ENCODE assay signal across 6 cellular contexts in genomic region chr9:122930541-122930932, GRCh38. TPM values are rescaled to one million over a fixed set of nuclear protein-coding genes. Genes with fewer than 3 reads are reported as not detected.
A peak's percentile ranks its signal among the peaks of the same experiment; 100 is the strongest.
DNase-seq lines count a peak whose midpoint lies in the region; ATAC-seq and TF ChIP-seq lines count a peak whose summit lies in the region.

No MANE protein-coding gene starts in this region.

- H3K79me2 ChIP-seq in ACC112 (ENCODE audit: control insufficient read depth, insufficient read depth, low read length, unreplicated experiment) (peaks cover 61% of the 10 kb centered on the region), PC-3 (ENCODE audit: low read length) (peaks cover 83% of the 10 kb centered on the region)

- BruUV-seq in PC-3 (replicated peaks; lab: Mats Ljungman, UMichigan) = no TSS peak

- CTCF ChIA-PET in PC-3 (lab: Charles Lee) = no interaction called here

- POLR2A ChIA-PET in PC-3 (lab: Charles Lee; ENCODE audit: unreplicated experiment) = no interaction called here

- H4K20me1 ChIP-seq in PC-3 (ENCODE audit: low read length) = no peaks in the 10 kb centered on the region

- H3K27me3 ChIP-seq in ACC112 (ENCODE audit: insufficient read depth, low read length) (no peaks in the 10 kb centered on the region), PC-3 (ENCODE audit: low read length) (no peaks in the 10 kb centered on the region), kidney epithelial cell (ENCODE audit: control insufficient read depth, insufficient read depth, low read length) (no peaks in the 10 kb centered on the region)

- peak overlapping the region; percentile 44 for H2AFZ ChIP-seq in ACC112 (ENCODE audit: low read length, unreplicated experiment)
- no peak overlapping the region; the same call in 1 of the 2 replicates for H2AFZ ChIP-seq in PC-3 (ENCODE audit: low read length)

- DNase-seq in PC-3 = no peak
- DNase-seq in kidney epithelial cell (ENCODE audit: low read depth) = no peak
- DNase-seq in activated naive CD4-positive, alpha-beta T cell treated with Interleukin-2 at 50 U/mL for 16 hours = no peak
- no peak for DNase-seq in T-helper 9 cell

- ATAC-seq in PC-3 (no peak), HG02571 (IDR thresholded peaks at IDR 0.05; ENCODE audit: unreplicated experiment) (no peak)

- H3K4me1 ChIP-seq in ACC112 (ENCODE audit: control insufficient read depth, insufficient read depth, low read length, unreplicated experiment) (peaks cover 9% of the 10 kb centered on the region), PC-3 (ENCODE audit: insufficient read depth, low read length) (peaks cover 23% of the 10 kb centered on the region)

- no peak for TF ChIP-seq CTCF in PC-3 (conservative IDR thresholded peaks at IDR 0.05; ENCODE audit: low read depth, low read length)
- TF ChIP-seq CTCF in kidney epithelial cell (IDR thresholded peaks at IDR 0.05; ENCODE audit: insufficient read depth, low read length, poor library complexity, severe bottlenecking) = no peak

- H3K36me3 ChIP-seq in ACC112 (ENCODE audit: insufficient read depth, low read length) (no peaks in the 10 kb centered on the region; the same call in 1 of the 2 replicates), PC-3 (ENCODE audit: low read depth, low read length) (no peaks in the 10 kb centered on the region), kidney epithelial cell (ENCODE audit: control insufficient read depth, insufficient read depth, low read length) (no peaks in the 10 kb centered on the region)

- peak overlapping the region; percentile 98 for H3K4me3 ChIP-seq in ACC112 (ENCODE audit: low read depth, low read length)
- peak overlapping the region; percentile 81 for H3K4me3 ChIP-seq in PC-3 (ENCODE audit: low read length)
- peak overlapping the region; percentile 78 for H3K4me3 ChIP-seq in kidney epithelial cell (ENCODE audit: low read depth, low read length)

- H3K4me2 ChIP-seq in PC-3 (ENCODE audit: low read length) = peak overlapping the region; percentile 81

- peak overlapping the region; percentile 55; the same call in 1 of the 2 replicates for H3K27ac ChIP-seq in ACC112 (ENCODE audit: low read depth, low read length)
- no peak overlapping the region for H3K27ac ChIP-seq in PC-3 (ENCODE audit: low read length)

- H3F3A ChIP-seq in PC-3 (ENCODE audit: low read length, unreplicated experiment) = no peaks in the 10 kb centered on the region

- no peaks in the 10 kb centered on the region for H3K9me2 ChIP-seq in PC-3 (replicated peaks; ENCODE audit: low read length)

- H3K9me3 ChIP-seq in PC-3 (ENCODE audit: low read length) = no peaks in the 10 kb centered on the region

- intact Hi-C loops in PC-3 (cut with micrococcal nuclease) = loop anchor here (5.0 kb wide), 1 partner anchor 62 kb away; no protein-coding TSS in a partner anchor

- H3K9ac ChIP-seq in PC-3 (ENCODE audit: low read length) = peak overlapping the region; percentile 89

RNA-seq across cellular contexts. Expression of gene ZBTB26, which starts 0.8 kb away (rescaled TPM):
- total RNA-seq in PC-3 (2014; rRNA removed) (1.5 and 1.6 TPM in 2 replicates), kidney epithelial cell (4.2 and 6.5 TPM in 2 replicates)

RNA-seq across cellular contexts. Expression of gene RABGAP1, which starts 10.3 kb away (rescaled TPM):
- total RNA-seq in PC-3 (2014; rRNA removed) (12.7 and 16.5 TPM in 2 replicates), kidney epithelial cell (19.1 and 27.4 TPM in 2 replicates)

RNA-seq across cellular contexts. Expression of gene ZBTB6, which starts 17.4 kb away (rescaled TPM):
- total RNA-seq in PC-3 (2014; rRNA removed) = 4.4 and 4.7 TPM in 2 replicates
- total RNA-seq in kidney epithelial cell = 12.8 and 13.1 TPM in 2 replicates

RNA-seq across cellular contexts. Expression of gene RC3H2, which starts 25.4 kb away (rescaled TPM):
- 18.0 and 23.0 TPM in 2 replicates for total RNA-seq in PC-3 (2014; rRNA removed)
- 58.7 and 64.0 TPM in 2 replicates for total RNA-seq in kidney epithelial cell
